In genomic region chr10:119135517-119135890, GRCh38 we compare ENCODE assay signal across 10 cellular contexts. TPM values are rescaled to one million over a fixed set of nuclear protein-coding genes. Genes with fewer than 3 reads are reported as not detected.
DNase-seq lines count a peak whose midpoint lies in the region; ATAC-seq and TF ChIP-seq lines count a peak whose summit lies in the region.
"Had no signal": no experiment of that assay in that cellular context is flagged by ENCODE, and none has a peak within 500 bp of the region (broad histone marks: within the 10 kb centered on the region; RNA-seq: fewer than 3 reads in every experiment).

No MANE protein-coding gene starts in this region.

- no peaks in the 10 kb centered on the region for H3K27me3 ChIP-seq in spleen (replicated peaks in 1 of 7)
- H3K27me3 ChIP-seq: BLaER1 had no signal

- peaks cover 6 to 72% (median 48%) of the 10 kb centered on the region in 6 donors for H3K4me1 ChIP-seq in spleen

- no peak for TF ChIP-seq CTCF in spleen (IDR thresholded peaks at IDR 0.05 in 8 of 11, conservative IDR thresholded peaks at IDR 0.05 in 3 of 11)

- no peaks in the 10 kb centered on the region for H3K9me3 ChIP-seq in SK-N-MC (ENCODE audit: low read depth, low read length)
- H3K9me3 ChIP-seq in spleen, result no peaks in the 10 kb centered on the region
- H3K9me3 ChIP-seq: BLaER1 had no signal

- no peak for TF ChIP-seq POLR2A in spleen (IDR thresholded peaks at IDR 0.05)

- no peak overlapping the region for H3K27ac ChIP-seq in SK-N-MC
- peak overlapping the region in 7 of 8 donors; percentile 70 to 90 (median 85) for H3K27ac ChIP-seq in spleen
- H3K27ac ChIP-seq: BLaER1 had no signal

- H3K4me3 ChIP-seq in SK-N-MC, result no peak overlapping the region
- H3K4me3 ChIP-seq in spleen, result peak overlapping the region in 1 of 8 donors; percentile 30
- H3K4me3 ChIP-seq: BLaER1 had no signal

- no peaks in the 10 kb centered on the region for H3K27me3 Mint-ChIP-seq in activated naive CD4-positive, alpha-beta T cell treated with anti-CD3 and anti-CD28 coated beads for 36 hours (ENCODE audit: low read depth)

- no peak overlapping the region for H3K4me3 Mint-ChIP-seq in activated naive CD4-positive, alpha-beta T cell treated with anti-CD3 and anti-CD28 coated beads for 36 hours

- H3K36me3 Mint-ChIP-seq in activated naive CD4-positive, alpha-beta T cell treated with anti-CD3 and anti-CD28 coated beads for 36 hours (ENCODE audit: low read depth), result peaks cover 38% of the 10 kb centered on the region

- CTCF ChIA-PET in activated naive CD4-positive, alpha-beta T cell treated with anti-CD3 and anti-CD28 coated beads for 36 hours (lab: Charles Lee), result no interaction called here

- no peak overlapping the region for H3K9ac ChIP-seq in SK-N-MC (ENCODE audit: insufficient read length)
- H3K9ac ChIP-seq: BLaER1 had no signal

- DNase-seq in activated naive CD4-positive, alpha-beta T cell treated with anti-CD3 and anti-CD28 coated beads for 36 hours, result peak; percentile 40
- no peak for DNase-seq in activated naive CD4-positive, alpha-beta T cell (lab: John Stamatoyannopoulos, UW)
- peak; percentile 30 for DNase-seq in SK-N-MC (ENCODE audit: low read depth, low spot score)
- peak; percentile 93 for DNase-seq in fibroblast of peridontal ligament (ENCODE audit: extremely low read depth)
- DNase-seq in spleen, result no peak
- DNase-seq in NCI-H345 treated with DMSO at 0.1 percent for 48 hours (lab: John Stamatoyannopoulos, UW; ENCODE audit: unreplicated experiment), result no peak
- no peak for DNase-seq in NCI-H2171 (lab: John Stamatoyannopoulos, UW)
- DNase-seq: NCI-H82 had no signal

- no peaks in the 10 kb centered on the region for H3K9me3 Mint-ChIP-seq in activated naive CD4-positive, alpha-beta T cell treated with anti-CD3 and anti-CD28 coated beads for 36 hours

- peak overlapping the region; percentile 64 for H3K27ac Mint-ChIP-seq in activated naive CD4-positive, alpha-beta T cell treated with anti-CD3 and anti-CD28 coated beads for 36 hours

- no peak for ATAC-seq in HG02970 (IDR thresholded peaks at IDR 0.05; ENCODE audit: low FRiP score, unreplicated experiment)

- intact Hi-C loops in activated naive CD4-positive, alpha-beta T cell treated with anti-CD3 and anti-CD28 coated beads for 36 hours (cut with micrococcal nuclease), result no loop called here
- intact Hi-C loops in spleen (cut with DNase I; ENCODE audit: low total_unique reads), result no loop called here

- peaks cover 17% of the 10 kb centered on the region; the same call in 1 of the 2 replicates for H3K36me3 ChIP-seq in SK-N-MC (ENCODE audit: insufficient read depth, low read length)
- peaks cover 0 to 48% (median 19%) of the 10 kb centered on the region in 6 donors for H3K36me3 ChIP-seq in spleen

- 31 to 52% (median 43%) methylated on average over 4 of the region's 4 CpGs for WGBS in spleen, 5 donors

- H3K4me1 Mint-ChIP-seq in activated naive CD4-positive, alpha-beta T cell treated with anti-CD3 and anti-CD28 coated beads for 36 hours (ENCODE audit: low read depth), result peaks cover 41% of the 10 kb centered on the region

RNA-seq across cellular contexts. Expression of gene SFXN4, which starts 30.0 kb away (rescaled TPM):
- 10 to 100 TPM; 46.1 to 51.7 TPM for total RNA-seq in activated naive CD4-positive, alpha-beta T cell treated with anti-CD3 and anti-CD28 coated beads for 36 hours
- 10 to 100 TPM; 13.3 to 32.1 (median 21.3) TPM for total RNA-seq in spleen
- polyA plus RNA-seq in spleen, result 10 to 100 TPM; 39.4 to 68.3 (median 58.2) TPM

RNA-seq across cellular contexts. Expression of gene DENND10, which starts 31.6 kb away (rescaled TPM):
- 10 to 100 TPM; 16.9 to 17.6 TPM for total RNA-seq in activated naive CD4-positive, alpha-beta T cell treated with anti-CD3 and anti-CD28 coated beads for 36 hours
- 10 to 100 TPM; 28.5 to 57.0 (median 37.4) TPM for total RNA-seq in spleen
- 10 to 100 TPM; 11.3 to 18.4 (median 12.1) TPM for polyA plus RNA-seq in spleen

RNA-seq across cellular contexts. Expression of gene PRDX3, which starts 43.1 kb away (rescaled TPM):
- total RNA-seq in activated naive CD4-positive, alpha-beta T cell treated with anti-CD3 and anti-CD28 coated beads for 36 hours, result 100 to 1,000 TPM; 215 to 216 TPM
- 100 to 1,000 TPM in 3 of 7 donors, 10 to 100 TPM in 4; 77.5 to 138 (median 98.7) TPM for total RNA-seq in spleen
- polyA plus RNA-seq in spleen, result 100 to 1,000 TPM in 1 of 3 donors, 10 to 100 TPM in 2; 61.9 to 130 (median 94.2) TPM

RNA-seq across cellular contexts. Expression of gene EIF3A, which starts 54.9 kb away (rescaled TPM):
- 100 to 1,000 TPM; 113 to 120 TPM for total RNA-seq in activated naive CD4-positive, alpha-beta T cell treated with anti-CD3 and anti-CD28 coated beads for 36 hours
- 10 to 100 TPM; 81.4 to 93.9 (median 90.7) TPM for total RNA-seq in spleen
- polyA plus RNA-seq in spleen, result 10 to 100 TPM; 21.9 to 31.0 (median 22.8) TPM

Comparison
In these comparisons a context has a peak if more than half of its experiments do, and no peak if none do; other contexts are left out.
1. DNase-seq: peak in activated naive CD4-positive, alpha-beta T cell treated with anti-CD3 and anti-CD28 coated beads for 36 hours (single experiment), SK-N-MC (single experiment) and fibroblast of peridontal ligament (single experiment); none in activated naive CD4-positive, alpha-beta T cell (0 of 4), spleen (single experiment), NCI-H345 treated with DMSO at 0.1 percent for 48 hours (single experiment) and NCI-H2171 (single experiment).